34 cellular contexts compared by ENCODE assay signal in the genomic region with DNA sequence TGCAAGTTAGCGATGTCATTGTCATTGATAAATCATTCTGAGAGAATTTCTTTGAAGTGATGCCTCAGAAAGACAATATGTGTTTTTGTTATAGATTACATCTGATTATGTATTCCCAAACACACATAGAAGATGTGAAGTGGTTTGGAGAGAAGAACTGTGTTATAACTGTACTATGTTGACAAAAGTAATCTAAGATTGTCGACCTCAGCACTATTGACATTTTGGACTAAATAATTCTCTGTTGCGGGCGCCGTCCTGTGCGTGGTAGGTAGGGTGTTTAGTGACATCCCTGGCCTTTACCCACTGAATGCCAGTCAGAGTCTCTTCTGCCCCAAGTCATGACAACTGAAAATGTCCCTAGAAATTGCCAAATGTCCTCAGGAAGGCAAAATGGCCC.
"Had no signal": no experiment of that assay in that cellular context is flagged by ENCODE, and none has a peak within 500 bp of the region (broad histone marks: within the 10 kb centered on the region; RNA-seq: fewer than 3 reads in every experiment).

No MANE protein-coding gene starts in this region.

- H3K4me1 ChIP-seq: adrenal gland, body of pancreas, breast epithelium had no signal

- H3K36me3 Mint-ChIP-seq: activated CD4-positive, alpha-beta memory T cell treated with anti-CD3 and anti-CD28 coated beads for 36 hours; activated naive CD4-positive, alpha-beta T cell treated with anti-CD3 and anti-CD28 coated beads, Interleukin-2, amount 50 U/mL, for 72 hours; activated naive CD8-positive, alpha-beta T cell treated with anti-CD3 and anti-CD28 coated beads for 36 hours had no signal

- H3K27me3 ChIP-seq: adrenal gland, body of pancreas, brain microvascular endothelial cell, breast epithelium had no signal

- H3K4me3 ChIP-seq: adrenal gland, body of pancreas, breast epithelium had no signal

- H3K27ac Mint-ChIP-seq: activated B cell treated with CpG ODN at 0.5 μM for 24 hours; activated CD4-positive, alpha-beta memory T cell treated with anti-CD3 and anti-CD28 coated beads for 36 hours; activated CD4-positive, alpha-beta T cell treated with anti-CD3 and anti-CD28 coated beads, Interleukin-2, amount 10 ng/mL, durations not matched to agents 24 days and 14 days; activated CD8-positive, alpha-beta T cell treated with anti-CD3 and anti-CD28 coated beads for 36 hours; activated naive CD4-positive, alpha-beta T cell treated with anti-CD3 and anti-CD28 coated beads for 36 hours; activated naive CD4-positive, alpha-beta T cell treated with anti-CD3 and anti-CD28 coated beads, Interleukin-2, amount 50 U/mL, for 72 hours; activated naive CD8-positive, alpha-beta T cell treated with anti-CD3 and anti-CD28 coated beads for 36 hours; activated T-cell treated with anti-CD3 and anti-CD28 coated beads, Interleukin-2, amount 50 U/mL, for 24 hours; activated T-helper 2 cell treated with anti-CD3 and anti-CD28 coated beads, Interferon-gamma antibody, Interleukin-2, Interleukin-4, amounts not matched to agents 10 μg/mL and 5 μg/mL and 100 μg/mL, durations not matched to agents 14 hours and 24 hours and 36 hours; T-helper 1 cell treated with Interleukin-12 subunit alpha and Interleukin-12 subunit beta and Interleukin-4 antibody, amounts not matched to agents 30 μg/mL and 1 μg/mL, for 36 hours; T-helper 2 cell treated with Interferon-gamma antibody and Interleukin-4, amounts not matched to agents 5 μg/mL and 100 μg/mL, for 36 hours had no signal

- H3K9me3 Mint-ChIP-seq: activated B cell treated with CpG ODN at 0.5 μM for 24 hours; activated CD4-positive, alpha-beta memory T cell treated with anti-CD3 and anti-CD28 coated beads for 36 hours; activated CD4-positive, alpha-beta T cell treated with anti-CD3 and anti-CD28 coated beads, Interleukin-2, amount 10 ng/mL, durations not matched to agents 24 days and 14 days; activated CD8-positive, alpha-beta T cell treated with anti-CD3 and anti-CD28 coated beads for 36 hours; activated naive CD4-positive, alpha-beta T cell treated with anti-CD3 and anti-CD28 coated beads for 36 hours; activated naive CD8-positive, alpha-beta T cell treated with anti-CD3 and anti-CD28 coated beads for 36 hours; activated T-cell treated with anti-CD3 and anti-CD28 coated beads, Interleukin-2, amount 50 U/mL, for 24 hours; activated T-helper 2 cell treated with anti-CD3 and anti-CD28 coated beads, Interferon-gamma antibody, Interleukin-2, Interleukin-4, amounts not matched to agents 10 μg/mL and 5 μg/mL and 100 μg/mL, durations not matched to agents 14 hours and 24 hours and 36 hours; T-helper 1 cell treated with Interleukin-12 subunit alpha and Interleukin-12 subunit beta and Interleukin-4 antibody, amounts not matched to agents 30 μg/mL and 1 μg/mL, for 36 hours; T-helper 2 cell treated with Interferon-gamma antibody and Interleukin-4, amounts not matched to agents 5 μg/mL and 100 μg/mL, for 36 hours had no signal

- DNase-seq: activated B cell treated with CpG ODN at 0.5 μM for 24 hours; activated CD4-positive, alpha-beta memory T cell treated with anti-CD3 and anti-CD28 coated beads for 36 hours; activated CD4-positive, alpha-beta T cell treated with anti-CD3 and anti-CD28 coated beads for 4 hours; activated CD4-positive, alpha-beta T cell treated with anti-CD3 and anti-CD28 coated beads, Interleukin-2, amount 10 ng/mL, durations not matched to agents 24 days and 14 days; activated CD4-positive, alpha-beta T cell treated with anti-CD3 and anti-CD28 coated beads, Interleukin-2, amount 50 U/mL, for 1 hour; activated CD4-positive, alpha-beta T cell treated with anti-CD3 and anti-CD28 coated beads, Interleukin-2, amount 50 U/mL, for 4 hours; activated CD4-positive, CD25-positive, alpha-beta regulatory T cell treated with anti-CD3 and anti-CD28 coated beads, Interleukin-2, amount 50 U/mL, for 72 hours; activated CD8-positive, alpha-beta memory T cell treated with anti-CD3 and anti-CD28 coated beads, Interleukin-2, amount 50 U/mL, for 48 hours; activated CD8-positive, alpha-beta T cell treated with anti-CD3 and anti-CD28 coated beads for 36 hours; activated effector memory CD4-positive, alpha-beta T cell treated with Interleukin-2 at 50 U/mL for 16 hours; activated gamma-delta T cell treated with Interleukin-2 at 50 U/mL for 16 hours; activated naive CD4-positive, alpha-beta T cell; activated naive CD4-positive, alpha-beta T cell treated with anti-CD3 and anti-CD28 coated beads for 36 hours; activated naive CD4-positive, alpha-beta T cell treated with anti-CD3 and anti-CD28 coated beads, Interleukin-2, amount 50 U/mL, for 16 hours; activated naive CD8-positive, alpha-beta T cell treated with anti-CD3 and anti-CD28 coated beads for 36 hours; activated T-cell treated with anti-CD3 and anti-CD28 coated beads, Interleukin-2, amount 50 U/mL, for 24 hours; activated T-cell treated with anti-CD3 and anti-CD28 coated beads, Interleukin-2, amount 50 U/mL, for 48 hours; adrenal gland; amniotic stem cell; aorta; body of pancreas; brain microvascular endothelial cell; central memory CD4-positive, alpha-beta T cell; T-helper 1 cell; T-helper 2 cell; T-helper 9 cell had no signal

- FAIRE-seq: astrocyte, TTC549 had no signal

- H3K36me3 ChIP-seq: adrenal gland, brain microvascular endothelial cell, breast epithelium had no signal

- H3K9me3 ChIP-seq: adrenal gland, body of pancreas, breast epithelium had no signal

- ATAC-seq: activated CD8-positive, alpha-beta T cell treated with anti-CD3 and anti-CD28 coated beads for 36 hours; activated naive CD4-positive, alpha-beta T cell treated with anti-CD3 and anti-CD28 coated beads, Interleukin-2, amount 50 U/mL, for 72 hours; body of pancreas had no signal

- H3K27ac ChIP-seq: adrenal gland, body of pancreas, brain microvascular endothelial cell, breast epithelium, VCaP had no signal

- H3K27me3 Mint-ChIP-seq: activated CD4-positive, alpha-beta T cell treated with anti-CD3 and anti-CD28 coated beads, Interleukin-2, amount 10 ng/mL, durations not matched to agents 24 days and 14 days had no signal

- H3K4me3 Mint-ChIP-seq: activated B cell treated with CpG ODN at 0.5 μM for 24 hours; activated CD4-positive, alpha-beta memory T cell treated with anti-CD3 and anti-CD28 coated beads for 36 hours; activated CD4-positive, alpha-beta T cell treated with anti-CD3 and anti-CD28 coated beads, Interleukin-2, amount 10 ng/mL, durations not matched to agents 24 days and 14 days; activated CD8-positive, alpha-beta T cell treated with anti-CD3 and anti-CD28 coated beads for 36 hours; activated naive CD4-positive, alpha-beta T cell treated with anti-CD3 and anti-CD28 coated beads for 36 hours; activated naive CD8-positive, alpha-beta T cell treated with anti-CD3 and anti-CD28 coated beads for 36 hours; activated T-cell treated with anti-CD3 and anti-CD28 coated beads, Interleukin-2, amount 50 U/mL, for 24 hours; T-helper 1 cell treated with Interleukin-12 subunit alpha and Interleukin-12 subunit beta and Interleukin-4 antibody, amounts not matched to agents 30 μg/mL and 1 μg/mL, for 36 hours; T-helper 2 cell treated with Interferon-gamma antibody and Interleukin-4, amounts not matched to agents 5 μg/mL and 100 μg/mL, for 36 hours had no signal

- H3K4me1 Mint-ChIP-seq: activated B cell treated with CpG ODN at 0.5 μM for 24 hours; activated CD4-positive, alpha-beta T cell treated with anti-CD3 and anti-CD28 coated beads, Interleukin-2, amount 10 ng/mL, durations not matched to agents 24 days and 14 days; activated naive CD8-positive, alpha-beta T cell treated with anti-CD3 and anti-CD28 coated beads for 36 hours had no signal
